Comparison of ENCODE assay signal across 15 cellular contexts in the genomic region with DNA sequence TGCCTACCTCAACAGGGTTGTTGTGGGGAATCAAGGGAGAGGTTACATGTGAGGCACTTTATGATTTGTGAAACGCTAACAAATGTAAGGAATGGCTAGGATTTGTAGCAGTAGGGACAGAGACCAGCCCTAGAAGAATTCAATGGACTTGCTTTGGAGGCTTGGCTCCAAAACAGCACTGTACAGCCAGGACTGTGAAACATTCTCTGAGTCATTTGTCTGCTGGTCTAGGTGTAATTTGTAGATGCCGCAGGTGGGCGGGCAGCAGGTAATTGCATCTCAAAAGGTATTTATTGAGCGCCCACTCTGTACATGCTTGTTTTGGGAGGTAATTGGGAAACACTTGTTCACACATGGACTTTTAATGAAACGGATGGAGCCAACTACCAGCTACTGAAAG. TPM values are rescaled to one million over a fixed set of nuclear protein-coding genes. Genes with fewer than 3 reads are reported as not detected.
A peak's percentile ranks its signal among the peaks of the same experiment; 100 is the strongest.
DNase-seq lines count a peak whose midpoint lies in the region; FAIRE-seq and TF ChIP-seq lines count a peak whose summit lies in the region.
"Had no signal": no experiment of that assay in that cellular context is flagged by ENCODE, and none has a peak within 500 bp of the region (broad histone marks: within the 10 kb centered on the region; RNA-seq: fewer than 3 reads in every experiment).

No MANE protein-coding gene starts in this region.

- in situ Hi-C loops in mammary epithelial cell (cut with MboI; ENCODE audit: low sequenced_read_pairs in 2 of 2), result no loop called here

- H3K9me3 ChIP-seq in mammary epithelial cell (replicated peaks; ENCODE audit: insufficient read depth, low read length), result no peaks in the 10 kb centered on the region
- no peaks in the 10 kb centered on the region for H3K9me3 ChIP-seq in keratinocyte (ENCODE audit: control insufficient read depth, low read depth, low read length)
- H3K9me3 ChIP-seq in uterus, result no peaks in the 10 kb centered on the region

- dilution Hi-C loops in mammary epithelial cell (cut with HindIII; ENCODE audit: low sequenced_read_pairs), result no loop called here
- dilution Hi-C loops in keratinocyte (cut with MboI; ENCODE audit: extremely low pct_ligation_motif_present, low sequenced_read_pairs), result no loop called here

- H3K27ac ChIP-seq in mammary epithelial cell (ENCODE audit: insufficient read depth, low read depth, low read length), result peak overlapping the region; percentile 90
- H3K27ac ChIP-seq in keratinocyte (ENCODE audit: control insufficient read depth, insufficient read depth, low read length), result peak overlapping the region; percentile 89
- peak overlapping the region; percentile 67 to 71 for H3K27ac ChIP-seq in uterus

- no peaks in the 10 kb centered on the region for H3K36me3 ChIP-seq in mammary epithelial cell (ENCODE audit: insufficient read depth, low read length)
- H3K36me3 ChIP-seq in keratinocyte (ENCODE audit: control insufficient read depth in 2 of 2, extremely low read depth in 1 of 2, insufficient read depth in 2 of 2, low read length in 2 of 2), result no peaks in the 10 kb centered on the region
- H3K36me3 ChIP-seq in uterus, result no peaks in the 10 kb centered on the region

- peaks cover 54% of the 10 kb centered on the region for H3K4me1 ChIP-seq in mammary epithelial cell (ENCODE audit: insufficient read depth, low read length)
- H3K4me1 ChIP-seq in keratinocyte (ENCODE audit: control insufficient read depth, extremely low read depth, insufficient read depth, low read length), result peaks cover 39% of the 10 kb centered on the region
- H3K4me1 ChIP-seq in uterus, result peaks cover 6 to 17% of the 10 kb centered on the region in 2 donors

- no peak overlapping the region for H3K4me3 ChIP-seq in mammary epithelial cell (replicated peaks in 1 of 3; ENCODE audit: insufficient read depth in 1 of 3, low read depth in 2 of 3, low read length in 3 of 3)
- H3K4me3 ChIP-seq in keratinocyte (ENCODE audit: control insufficient read depth in 2 of 3, extremely low read depth in 1 of 3, insufficient read depth in 2 of 3, low read depth in 1 of 3, low read length in 3 of 3), result no peak overlapping the region
- no peak overlapping the region for H3K4me3 ChIP-seq in uterus

- peak overlapping the region; percentile 87 for H3K4me2 ChIP-seq in mammary epithelial cell (ENCODE audit: insufficient read depth, low read depth, low read length)
- peak overlapping the region; percentile 71 for H3K4me2 ChIP-seq in keratinocyte (ENCODE audit: control insufficient read depth, extremely low read depth, insufficient read depth, low read depth, low read length)

- TF ChIP-seq CTCF in mammary epithelial cell (conservative IDR thresholded peaks at IDR 0.05 in 1 of 2, IDR thresholded peaks at IDR 0.05 in 1 of 2; ENCODE audit: extremely low read depth in 1 of 2, insufficient read depth in 1 of 2, low read depth in 1 of 2, low read length in 2 of 2) (no peak), keratinocyte (optimal IDR thresholded peaks at IDR 0.05 in 1 of 3, IDR thresholded peaks at IDR 0.05 in 1 of 3, conservative IDR thresholded peaks at IDR 0.05 in 1 of 3; ENCODE audit: extremely low read depth in 1 of 3, insufficient read depth in 2 of 3, low read length in 3 of 3) (no peak), uterus (IDR thresholded peaks at IDR 0.05) (no peak)

- H3K27me3 ChIP-seq in mammary epithelial cell (ENCODE audit: insufficient read depth, low read length) (no peaks in the 10 kb centered on the region), keratinocyte (ENCODE audit: control insufficient read depth, extremely low read depth, insufficient read depth, low read length) (no peaks in the 10 kb centered on the region), uterus (no peaks in the 10 kb centered on the region)

- no peak for TF ChIP-seq POLR2A in uterus (IDR thresholded peaks at IDR 0.05)

- no peaks in the 10 kb centered on the region for H3K79me2 ChIP-seq in mammary epithelial cell (ENCODE audit: insufficient read depth, low read length)
- H3K79me2 ChIP-seq in keratinocyte (ENCODE audit: control insufficient read depth, insufficient read depth, low read length), result no peaks in the 10 kb centered on the region

- WGBS in mammary epithelial cell (ENCODE audit: low coverage, missing lambda C conversion rate), result 0% methylated on average over 5 of the region's 5 CpGs

- no peaks in the 10 kb centered on the region for H3K9me1 ChIP-seq in keratinocyte (ENCODE audit: control insufficient read depth, extremely low read depth, insufficient read depth, low read length)

- H3K9ac ChIP-seq in mammary epithelial cell (ENCODE audit: insufficient read depth, low read length), result peak overlapping the region; percentile 61
- H3K9ac ChIP-seq in keratinocyte (ENCODE audit: control insufficient read depth, extremely low read depth, insufficient read depth, low read length), result peak overlapping the region; percentile 65

- CTCF ChIA-PET in mammary epithelial cell (lab: Charles Lee; ENCODE audit: low non-redundant PET), result interaction anchor here (0.8 kb wide), 1 partner anchor 26 kb away, joined by 8 read pairs; no protein-coding TSS in a partner anchor

- peak; percentile 55 for FAIRE-seq in keratinocyte (lab: Jason Lieb, UNC)

- H2AFZ ChIP-seq in mammary epithelial cell (ENCODE audit: low read depth, low read length), result peak overlapping the region; percentile 87
- H2AFZ ChIP-seq in keratinocyte (ENCODE audit: control insufficient read depth, low read length), result no peak overlapping the region

- intact Hi-C loops in mammary epithelial cell (cut with micrococcal nuclease) (loop anchor here (5.0 kb wide), 1 partner anchor 245 kb away; the partner anchor contains the start of gene PRMT5), uterus (cut with DNase I; ENCODE audit: low total_unique reads) (no loop called here)

- no TSS peak for BruUV-seq in mammary epithelial cell (replicated peaks; lab: Mats Ljungman, UMichigan)

- DNase-seq in NCI-H69 (lab: John Stamatoyannopoulos, UW) (peak; percentile 9), mammary epithelial cell (peak; percentile 89), keratinocyte (ENCODE audit: low read depth, low spot score) (no peak), uterus (peak in 1 of 2 donors; percentile 14), SHP77 (lab: John Stamatoyannopoulos, UW) (no peak), DMS53 (lab: John Stamatoyannopoulos, UW) (no peak), NCI-H345 treated with DMSO at 0.1 percent for 48 hours (lab: John Stamatoyannopoulos, UW; ENCODE audit: unreplicated experiment) (no peak)
- DNase-seq: ACHN; CD4-positive, alpha-beta memory T cell; Karpas-422; NCI-H187 treated with DMSO at 0.1 percent for 48 hours; NCI-H82 had no signal

- H4K20me1 ChIP-seq in mammary epithelial cell (ENCODE audit: insufficient read depth, low read length), result no peaks in the 10 kb centered on the region
- no peaks in the 10 kb centered on the region for H4K20me1 ChIP-seq in keratinocyte (ENCODE audit: control insufficient read depth, extremely low read depth, insufficient read depth, low read length)

RNA-seq across cellular contexts. Expression of gene SLC7A8, which starts 11.4 kb away (rescaled TPM):
- total RNA-seq in mammary epithelial cell, result 10 to 100 TPM; 25.3 to 74.5 TPM
- 27.0 TPM for polyA plus RNA-seq in mammary epithelial cell
- 110 TPM for polyA minus RNA-seq in mammary epithelial cell
- 28.4 to 32.8 TPM (median 29.1 TPM) in 3 replicates for polyA plus RNA-seq in keratinocyte
- polyA plus RNA-seq in keratinocyte (2011; ENCODE audit: low read depth), result 5.9 TPM
- 15.2 and 18.2 TPM in 2 replicates for polyA plus RNA-seq in keratinocyte (2011; cell fraction: cytosol; rRNA removed)
- 39.0 and 59.9 TPM in 2 replicates for polyA plus RNA-seq in keratinocyte (2011; cell fraction: nucleus; rRNA removed)
- polyA plus RNA-seq in keratinocyte (2012; ENCODE audit: low replicate concordance), result 17.7 and 37.9 TPM in 2 replicates
- 49.8 to 132 TPM (median 73.3 TPM) in 3 replicates for polyA minus RNA-seq in keratinocyte
- polyA minus RNA-seq in keratinocyte (2011; cell fraction: cytosol; rRNA and poly(A)+ RNA removed), result 24.4 TPM
- 45.4 and 70.3 TPM in 2 replicates for polyA minus RNA-seq in keratinocyte (2011; cell fraction: nucleus; rRNA and poly(A)+ RNA removed)
- 100 to 1,000 TPM in 1 of 4 donors, 10 to 100 TPM in 3; 15.9 to 152 (median 49.3) TPM for total RNA-seq in uterus

RNA-seq across cellular contexts. Expression of gene CEBPE, which starts 53.0 kb away (rescaled TPM):
- total RNA-seq in mammary epithelial cell, result not detected
- not detected for polyA plus RNA-seq in mammary epithelial cell
- not detected for polyA minus RNA-seq in mammary epithelial cell
- polyA plus RNA-seq in keratinocyte, result not detected in 3 replicates
- not detected for polyA plus RNA-seq in keratinocyte (2011; ENCODE audit: low read depth)
- polyA plus RNA-seq in keratinocyte (2011; cell fraction: cytosol; rRNA removed), result not detected in 2 replicates
- not detected in 2 replicates for polyA plus RNA-seq in keratinocyte (2011; cell fraction: nucleus; rRNA removed)
- polyA plus RNA-seq in keratinocyte (2012; ENCODE audit: low replicate concordance), result not detected in 2 replicates
- polyA minus RNA-seq in keratinocyte, result not detected in 3 replicates
- not detected for polyA minus RNA-seq in keratinocyte (2011; cell fraction: cytosol; rRNA and poly(A)+ RNA removed)
- not detected in 2 replicates for polyA minus RNA-seq in keratinocyte (2011; cell fraction: nucleus; rRNA and poly(A)+ RNA removed)
- not detected for total RNA-seq in uterus
- total RNA-seq: Daoy, H4, NCI-H460 had no signal

Comparison
In these comparisons a context has a peak if more than half of its experiments do, and no peak if none do; other contexts are left out.
1. DNase-seq: peak in NCI-H69 (single experiment) and mammary epithelial cell (single experiment); none in keratinocyte (single experiment), SHP77 (0 of 2), DMS53 (single experiment) and NCI-H345 treated with DMSO at 0.1 percent for 48 hours (single experiment).
2. Peak in every context shown above with its lines, with median percentiles within 50 percentile points of each other: H3K27ac ChIP-seq.